ENCODE assay signal across 32 cellular contexts in genomic region chr5:176944276-176944675, GRCh38. TPM values are rescaled to one million over a fixed set of nuclear protein-coding genes. Genes with fewer than 3 reads are reported as not detected.
A peak's percentile ranks its signal among the peaks of the same experiment; 100 is the strongest.
DNase-seq lines count a peak whose midpoint lies in the region; ATAC-seq and TF ChIP-seq lines count a peak whose summit lies in the region.
"Had no signal": no experiment of that assay in that cellular context is flagged by ENCODE, and none has a peak within 500 bp of the region (broad histone marks: within the 10 kb centered on the region; RNA-seq: fewer than 3 reads in every experiment).

No MANE protein-coding gene starts in this region.

- POLR2A ChIA-PET in WTC11 (lab: Charles Lee), result interaction anchor here (0.5 kb wide), 1 partner anchor 15 kb away, joined by 7 read pairs; no protein-coding TSS in a partner anchor

- TF ChIP-seq CTCF in WTC11 (IDR thresholded peaks at IDR 0.05), result no peak

- H3K27me3 Mint-ChIP-seq in WTC11 (ENCODE audit: low read depth), result no peaks in the 10 kb centered on the region
- H3K27me3 Mint-ChIP-seq: natural killer cell treated with Interleukin-12 subunit alpha and Interleukin-12 subunit beta and Interleukin-15 and Interleukin-18, amount 100 ng/mL, for 72 hours; type B pancreatic cell had no signal

- peaks cover 28% of the 10 kb centered on the region for H3K4me1 ChIP-seq in iPS-15b (ENCODE audit: control insufficient read depth, insufficient read depth, low read length)
- H3K4me1 ChIP-seq: BLaER1 treated with 17β-estradiol and CSF1 and Interleukin-3, amounts not matched to agents 10 nM and 100 nM; foreskin keratinocyte; lower lobe of right lung had no signal

- CTCF ChIA-PET in WTC11 (lab: Charles Lee), result interaction anchor here (4.2 kb wide), 1 partner anchor 284 kb away, joined by 22 read pairs; no protein-coding TSS in a partner anchor

- H3K4me3 Mint-ChIP-seq in WTC11, result peak overlapping the region; percentile 28
- H3K4me3 Mint-ChIP-seq: natural killer cell treated with Interleukin-12 subunit alpha and Interleukin-12 subunit beta and Interleukin-15 and Interleukin-18, amount 100 ng/mL, for 72 hours; type B pancreatic cell had no signal

- peaks cover 37% of the 10 kb centered on the region for H3K36me3 Mint-ChIP-seq in WTC11

- H3K36me3 ChIP-seq in H7 (replicated peaks; ENCODE audit: control insufficient read depth, insufficient read depth, low read length), result peaks cover under 1% of the 10 kb centered on the region
- peaks cover 5% of the 10 kb centered on the region for H3K36me3 ChIP-seq in iPS-15b (ENCODE audit: control insufficient read depth, insufficient read depth, low read length)

- peaks cover 56% of the 10 kb centered on the region for H3K4me1 Mint-ChIP-seq in WTC11

- H3K9ac ChIP-seq in iPS-15b (ENCODE audit: low read depth, low read length), result no peak overlapping the region
- H3K9ac ChIP-seq: BLaER1 treated with 17β-estradiol and CSF1 and Interleukin-3, amounts not matched to agents 10 nM and 100 nM had no signal

- no peaks in the 10 kb centered on the region for H3K27me3 ChIP-seq in H7 (ENCODE audit: control insufficient read depth, insufficient read depth, low read length)
- no peaks in the 10 kb centered on the region for H3K27me3 ChIP-seq in iPS-15b (ENCODE audit: control insufficient read depth, insufficient read depth, low read length)
- H3K27me3 ChIP-seq: BLaER1 treated with 17β-estradiol and CSF1 and Interleukin-3, amounts not matched to agents 10 nM and 100 nM; esophagus muscularis mucosa; foreskin keratinocyte had no signal

- H3K27ac Mint-ChIP-seq in WTC11, result peak overlapping the region; percentile 94
- H3K27ac Mint-ChIP-seq: natural killer cell treated with Interleukin-12 subunit alpha and Interleukin-12 subunit beta and Interleukin-15 and Interleukin-18, amount 100 ng/mL, for 72 hours; type B pancreatic cell had no signal

- no peaks in the 10 kb centered on the region for H3K9me3 ChIP-seq in iPS-15b (ENCODE audit: control insufficient read depth, insufficient read depth, low read length)
- H3K9me3 ChIP-seq: BLaER1 treated with 17β-estradiol and CSF1 and Interleukin-3, amounts not matched to agents 10 nM and 100 nM; esophagus muscularis mucosa; lower lobe of right lung; mucosa of descending colon had no signal

- DNase-seq in Ammon's horn (ENCODE audit: low spot score) (peak; percentile 9), H7 (peak; percentile 11), WTC11 (ENCODE audit: low spot score) (no peak), DMS153 (lab: John Stamatoyannopoulos, UW) (no peak), HCEC 1CT (no peak)
- no peak for DNase-seq in activated CD4-positive, alpha-beta T cell treated with anti-CD3 and anti-CD28 coated beads, Interleukin-2, amount 50 U/mL, for 4 hours
- DNase-seq: ACHN; activated CD4-positive, alpha-beta T cell treated with anti-CD3 and anti-CD28 coated beads for 1 hour; activated gamma-delta T cell treated with Interleukin-2 at 50 U/mL for 16 hours; activated T-cell treated with anti-CD3 and anti-CD28 coated beads, Interleukin-2, amount 50 U/mL, for 1 hour; central memory CD4-positive, alpha-beta T cell; foreskin keratinocyte; GF-D8; GOT3; lower lobe of right lung; MM.1S; mucosa of descending colon; NCI-H2029 treated with DMSO at 0.1 percent for 48 hours; NCI-H526; retina; stimulated activated CD4-positive, alpha-beta T cell treated with anti-CD3 and anti-CD28 coated beads, Interleukin-2, amount 100 ng/mL, for 24 hours; substantia nigra had no signal

- no peaks in the 10 kb centered on the region for H3K9me3 Mint-ChIP-seq in WTC11
- H3K9me3 Mint-ChIP-seq: natural killer cell treated with Interleukin-12 subunit alpha and Interleukin-12 subunit beta and Interleukin-15 and Interleukin-18, amount 100 ng/mL, for 72 hours; type B pancreatic cell had no signal

- peak; percentile 83 for ATAC-seq in WTC11
- no peak for ATAC-seq in GM18502 (IDR thresholded peaks at IDR 0.05; ENCODE audit: poor library complexity, unreplicated experiment)
- ATAC-seq: foreskin keratinocyte; K562; lower lobe of right lung; mucosa of descending colon; natural killer cell treated with Interleukin-12 subunit alpha and Interleukin-12 subunit beta and Interleukin-15 and Interleukin-18, amount 100 ng/mL, for 72 hours; Panc1 had no signal

- H3K4me3 ChIP-seq in H7 (ENCODE audit: insufficient read depth, low read depth, low read length) (no peak overlapping the region), iPS-15b (ENCODE audit: low read depth, low read length) (peak overlapping the region; percentile 19)
- H3K4me3 ChIP-seq: BLaER1 treated with 17β-estradiol and CSF1 and Interleukin-3, amounts not matched to agents 10 nM and 100 nM; esophagus muscularis mucosa; K562; lower lobe of right lung; mucosa of descending colon; smooth muscle cell had no signal

TF ChIP-seq in WTC11, 78 proteins besides CTCF, POLR2A, EP300 and RAD21:
- TF ChIP-seq NFATC4 (CRISPR knock-in tag; IDR thresholded peaks at IDR 0.05) (no peak), ZSCAN18 (CRISPR knock-in tag; IDR thresholded peaks at IDR 0.05) (no peak), ZNF219 (CRISPR knock-in tag; IDR thresholded peaks at IDR 0.05; ENCODE audit: borderline replicate concordance) (no peak), ATF2 (CRISPR knock-in tag; IDR thresholded peaks at IDR 0.05; ENCODE audit: borderline replicate concordance, low read depth) (no peak), MXD4 (CRISPR knock-in tag; IDR thresholded peaks at IDR 0.05; ENCODE audit: borderline replicate concordance) (no peak), E2F5 (CRISPR knock-in tag; IDR thresholded peaks at IDR 0.05) (no peak)

RNA-seq across cellular contexts. Expression of gene HK3, which starts 45.1 kb away (rescaled TPM):
- not detected in 2 replicates for total RNA-seq in H7 (2014; rRNA removed; shearing (Covaris generic))
- 0.17 to 0.18 TPM in 2 of 3 replicates, not detected in the other for total RNA-seq in WTC11 (2021)
- total RNA-seq: foreskin keratinocyte, osteocyte, smooth muscle cell had no signal

Comparison
In these comparisons a context has a peak if more than half of its experiments do, and no peak if none do; other contexts are left out.
1. DNase-seq: peak in Ammon's horn (single experiment) and H7 (single experiment); none in WTC11 (single experiment), DMS153 (single experiment), activated CD4-positive, alpha-beta T cell treated with anti-CD3 and anti-CD28 coated beads, Interleukin-2, amount 50 U/mL, for 4 hours (0 of 2) and HCEC 1CT (single experiment).